Comparison of ENCODE assay signal across 1 cellular context in the genomic region with DNA sequence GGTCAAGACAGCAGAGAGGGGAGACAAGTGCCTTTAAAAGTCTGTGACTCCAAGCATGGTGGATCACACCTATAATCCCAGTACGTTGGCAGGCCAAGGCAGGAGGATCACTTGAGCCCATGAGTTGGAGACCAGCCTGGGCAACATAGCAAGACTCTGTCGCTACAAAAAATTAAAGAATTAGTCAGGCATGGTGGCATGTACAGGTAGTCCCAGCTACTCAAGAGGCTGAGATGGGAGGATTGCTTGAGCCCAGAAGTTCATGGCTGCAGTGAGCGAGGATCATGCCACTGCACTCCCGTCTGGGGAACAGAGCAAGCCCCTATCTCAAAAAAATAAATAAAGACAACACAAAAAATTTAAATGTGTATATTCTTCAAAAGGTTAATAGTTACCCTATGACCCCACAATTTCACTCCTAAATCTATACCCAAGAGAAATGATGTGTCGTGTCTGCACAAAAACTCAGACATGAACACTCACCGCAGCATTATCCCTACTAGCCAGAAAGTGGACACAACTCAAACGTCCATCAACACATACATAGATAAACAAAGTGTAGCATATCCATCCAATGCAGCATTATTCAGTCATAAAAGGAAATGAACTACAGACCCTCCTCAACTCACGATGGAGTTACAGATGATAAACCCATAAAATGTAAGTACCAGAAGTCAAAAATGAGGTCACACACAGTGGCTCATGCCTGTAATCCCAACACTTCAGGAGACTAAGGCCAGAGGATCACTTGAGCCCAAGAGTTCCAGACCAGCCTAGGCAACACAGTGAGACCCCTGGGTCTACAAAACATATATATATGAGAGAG.
TF ChIP-seq lines count a peak whose summit lies in the region.

No MANE protein-coding gene starts in this region.

TF ChIP-seq in K562, 482 proteins besides CTCF, POLR2A, EP300 and RAD21 (continued from another document and continues in another):
- TF ChIP-seq ZNF592 (IDR thresholded peaks at IDR 0.05): peak; percentile 66; the same call in 1 of the 2 replicates
- TF ChIP-seq SMARCA4 (IDR thresholded peaks at IDR 0.05): peak; percentile 20; the same call in 1 of the 2 replicates
- TF ChIP-seq, protein P1, sequence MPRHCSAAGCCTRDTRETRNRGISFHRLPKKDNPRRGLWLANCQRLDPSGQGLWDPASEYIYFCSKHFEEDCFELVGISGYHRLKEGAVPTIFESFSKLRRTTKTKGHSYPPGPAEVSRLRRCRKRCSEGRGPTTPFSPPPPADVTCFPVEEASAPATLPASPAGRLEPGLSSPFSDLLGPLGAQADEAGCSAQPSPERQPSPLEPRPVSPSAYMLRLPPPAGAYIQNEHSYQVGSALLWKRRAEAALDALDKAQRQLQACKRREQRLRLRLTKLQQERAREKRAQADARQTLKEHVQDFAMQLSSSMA (CRISPR knock-in tag; IDR thresholded peaks at IDR 0.05): no peak
- TF ChIP-seq KHSRP (IDR thresholded peaks at IDR 0.05): no peak
- TF ChIP-seq ELF1 (tag; IDR thresholded peaks at IDR 0.05): no peak
- TF ChIP-seq DMBX1 (CRISPR knock-in tag; IDR thresholded peaks at IDR 0.05; ENCODE audit: borderline replicate concordance): peak; percentile 57; the same call in 1 of the 2 replicates
- TF ChIP-seq POLR2AphosphoS5 (IDR thresholded peaks at IDR 0.05; ENCODE audit: control insufficient read depth, insufficient read depth, low read depth, low read length): 0 out of 2 replicates have a peak, but pooled peaks have one; percentile 11
- no peak for TF ChIP-seq SRF (CRISPR knock-in tag; IDR thresholded peaks at IDR 0.05)
- TF ChIP-seq ZNF41 (CRISPR knock-in tag; conservative IDR thresholded peaks at IDR 0.05): no peak
- no peak for TF ChIP-seq SRSF9 (IDR thresholded peaks at IDR 0.05; ENCODE audit: borderline replicate concordance, low read depth, low read length)
- no peak for TF ChIP-seq NR2C2 (CRISPR knock-in tag; IDR thresholded peaks at IDR 0.05)
- peak; percentile 27; the same call in 1 of the 2 replicates for TF ChIP-seq NR2C2 (tag; IDR thresholded peaks at IDR 0.05)
- TF ChIP-seq SOX6 (IDR thresholded peaks at IDR 0.05): no peak
- peak; percentile 24; the same call in 1 of the 2 replicates for TF ChIP-seq ZNF175 (CRISPR knock-in tag; IDR thresholded peaks at IDR 0.05; ENCODE audit: low read depth)
- no peak for TF ChIP-seq KDM1A (IDR thresholded peaks at IDR 0.05)
- TF ChIP-seq ZNF318 (IDR thresholded peaks at IDR 0.05; ENCODE audit: borderline replicate concordance in 1 of 2, low read depth in 1 of 2): no peak
- TF ChIP-seq, protein P2, sequence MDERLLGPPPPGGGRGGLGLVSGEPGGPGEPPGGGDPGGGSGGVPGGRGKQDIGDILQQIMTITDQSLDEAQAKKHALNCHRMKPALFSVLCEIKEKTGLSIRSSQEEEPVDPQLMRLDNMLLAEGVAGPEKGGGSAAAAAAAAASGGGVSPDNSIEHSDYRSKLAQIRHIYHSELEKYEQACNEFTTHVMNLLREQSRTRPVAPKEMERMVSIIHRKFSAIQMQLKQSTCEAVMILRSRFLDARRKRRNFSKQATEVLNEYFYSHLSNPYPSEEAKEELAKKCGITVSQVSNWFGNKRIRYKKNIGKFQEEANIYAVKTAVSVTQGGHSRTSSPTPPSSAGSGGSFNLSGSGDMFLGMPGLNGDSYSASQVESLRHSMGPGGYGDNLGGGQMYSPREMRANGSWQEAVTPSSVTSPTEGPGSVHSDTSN (CRISPR knock-in tag; IDR thresholded peaks at IDR 0.05; ENCODE audit: low read depth): no peak
- TF ChIP-seq, protein P2 (tag; conservative IDR thresholded peaks at IDR 0.05; ENCODE audit: low read depth): 0 out of 2 replicates have a peak, but pooled peaks have one; percentile 38
- TF ChIP-seq ID3 (CRISPR knock-in tag; IDR thresholded peaks at IDR 0.05): no peak
- TF ChIP-seq ID3 (tag; IDR thresholded peaks at IDR 0.05): peak; percentile 16; the same call in 1 of the 2 replicates
- TF ChIP-seq TAF1 (IDR thresholded peaks at IDR 0.05; ENCODE audit: control insufficient read depth, extremely low read depth, insufficient read depth, low read length, severe bottlenecking): no peak
- no peak for TF ChIP-seq KLF16 (IDR thresholded peaks at IDR 0.05)
- TF ChIP-seq NCOR1 (IDR thresholded peaks at IDR 0.05): peak; percentile 50
- TF ChIP-seq ARID1B (IDR thresholded peaks at IDR 0.05): peak; percentile 60
- TF ChIP-seq ZBTB17 (CRISPR knock-in tag; IDR thresholded peaks at IDR 0.05): no peak
- TF ChIP-seq FOXK2 (conservative IDR thresholded peaks at IDR 0.05 in 1 of 2, IDR thresholded peaks at IDR 0.05 in 1 of 2; ENCODE audit: low read depth in 2 of 2): peak in 1 of 2 experiments; percentile 46; a peak in 1 of 4 replicates
- 0 out of 2 replicates have a peak, but pooled peaks have one; percentile 43 for TF ChIP-seq HIVEP1 (CRISPR knock-in tag; IDR thresholded peaks at IDR 0.05)
- TF ChIP-seq ZNF311 (CRISPR knock-in tag; IDR thresholded peaks at IDR 0.05): 0 out of 2 replicates have a peak, but pooled peaks have one; percentile 21
- no peak for TF ChIP-seq SMAD4 (CRISPR knock-in tag; conservative IDR thresholded peaks at IDR 0.05)
- TF ChIP-seq, protein P3, sequence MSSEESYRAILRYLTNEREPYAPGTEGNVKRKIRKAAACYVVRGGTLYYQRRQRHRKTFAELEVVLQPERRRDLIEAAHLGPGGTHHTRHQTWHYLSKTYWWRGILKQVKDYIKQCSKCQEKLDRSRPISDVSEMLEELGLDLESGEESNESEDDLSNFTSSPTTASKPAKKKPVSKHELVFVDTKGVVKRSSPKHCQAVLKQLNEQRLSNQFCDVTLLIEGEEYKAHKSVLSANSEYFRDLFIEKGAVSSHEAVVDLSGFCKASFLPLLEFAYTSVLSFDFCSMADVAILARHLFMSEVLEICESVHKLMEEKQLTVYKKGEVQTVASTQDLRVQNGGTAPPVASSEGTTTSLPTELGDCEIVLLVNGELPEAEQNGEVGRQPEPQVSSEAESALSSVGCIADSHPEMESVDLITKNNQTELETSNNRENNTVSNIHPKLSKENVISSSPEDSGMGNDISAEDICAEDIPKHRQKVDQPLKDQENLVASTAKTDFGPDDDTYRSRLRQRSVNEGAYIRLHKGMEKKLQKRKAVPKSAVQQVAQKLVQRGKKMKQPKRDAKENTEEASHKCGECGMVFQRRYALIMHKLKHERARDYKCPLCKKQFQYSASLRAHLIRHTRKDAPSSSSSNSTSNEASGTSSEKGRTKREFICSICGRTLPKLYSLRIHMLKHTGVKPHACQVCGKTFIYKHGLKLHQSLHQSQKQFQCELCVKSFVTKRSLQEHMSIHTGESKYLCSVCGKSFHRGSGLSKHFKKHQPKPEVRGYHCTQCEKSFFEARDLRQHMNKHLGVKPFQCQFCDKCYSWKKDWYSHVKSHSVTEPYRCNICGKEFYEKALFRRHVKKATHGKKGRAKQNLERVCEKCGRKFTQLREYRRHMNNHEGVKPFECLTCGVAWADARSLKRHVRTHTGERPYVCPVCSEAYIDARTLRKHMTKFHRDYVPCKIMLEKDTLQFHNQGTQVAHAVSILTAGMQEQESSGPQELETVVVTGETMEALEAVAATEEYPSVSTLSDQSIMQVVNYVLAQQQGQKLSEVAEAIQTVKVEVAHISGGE (CRISPR knock-in tag; IDR thresholded peaks at IDR 0.05): peak in 1 of 3 experiments; percentile 72; a peak in 1 of 6 replicates
- no peak for TF ChIP-seq ZNF644 (tag; IDR thresholded peaks at IDR 0.05; ENCODE audit: low read depth)
- no peak for TF ChIP-seq ZC3H8 (IDR thresholded peaks at IDR 0.05)
- TF ChIP-seq, protein P4, sequence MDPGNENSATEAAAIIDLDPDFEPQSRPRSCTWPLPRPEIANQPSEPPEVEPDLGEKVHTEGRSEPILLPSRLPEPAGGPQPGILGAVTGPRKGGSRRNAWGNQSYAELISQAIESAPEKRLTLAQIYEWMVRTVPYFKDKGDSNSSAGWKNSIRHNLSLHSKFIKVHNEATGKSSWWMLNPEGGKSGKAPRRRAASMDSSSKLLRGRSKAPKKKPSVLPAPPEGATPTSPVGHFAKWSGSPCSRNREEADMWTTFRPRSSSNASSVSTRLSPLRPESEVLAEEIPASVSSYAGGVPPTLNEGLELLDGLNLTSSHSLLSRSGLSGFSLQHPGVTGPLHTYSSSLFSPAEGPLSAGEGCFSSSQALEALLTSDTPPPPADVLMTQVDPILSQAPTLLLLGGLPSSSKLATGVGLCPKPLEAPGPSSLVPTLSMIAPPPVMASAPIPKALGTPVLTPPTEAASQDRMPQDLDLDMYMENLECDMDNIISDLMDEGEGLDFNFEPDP (CRISPR knock-in tag; IDR thresholded peaks at IDR 0.05): no peak
